In genomic region chr16:80369559-80369958, GRCh38 we compare ENCODE assay signal across 8 cellular contexts.
DNase-seq lines count a peak whose midpoint lies in the region; ATAC-seq and TF ChIP-seq lines count a peak whose summit lies in the region.

No MANE protein-coding gene starts in this region.

- peak; percentile 70 for DNase-seq in EH (ENCODE audit: low read depth)
- peak; percentile 34 for DNase-seq in NCI-H2227 treated with DMSO at 0.1 percent for 48 hours (lab: John Stamatoyannopoulos, UW)
- peak in 8 of 10 donors; percentile 23 to 64 (median 48) for DNase-seq in dorsolateral prefrontal cortex
- no peak for DNase-seq in lung (ENCODE audit: low spot score)
- DNase-seq in activated CD4-positive, CD25-positive, alpha-beta regulatory T cell treated with anti-CD3 and anti-CD28 coated beads, Interleukin-2, amount 50 U/mL, for 72 hours, result no peak
- DNase-seq in SIG-M5 treated with dmso at 0.1 percent for 504 hours (lab: John Stamatoyannopoulos, UW; ENCODE audit: unreplicated experiment), result no peak
- no peak for DNase-seq in NCI-H2029 (lab: John Stamatoyannopoulos, UW)

- intact Hi-C loops in dorsolateral prefrontal cortex (cut with DNase I), result no loop called here

- H3K27ac ChIP-seq in dorsolateral prefrontal cortex, result no peak overlapping the region
- no peak overlapping the region for H3K27ac ChIP-seq in lung (ENCODE audit: low read depth in 1 of 2, low read length in 1 of 2)

- H3K4me1 ChIP-seq in lung (ENCODE audit: control insufficient read depth in 2 of 2, insufficient read depth in 2 of 2, low read length in 2 of 2), result no peaks in the 10 kb centered on the region

- H3K4me3 ChIP-seq in dorsolateral prefrontal cortex (no peak overlapping the region), lung (no peak overlapping the region)

- no peaks in the 10 kb centered on the region for H3K36me3 ChIP-seq in lung (ENCODE audit: control insufficient read depth in 2 of 2, insufficient read depth in 2 of 2, low read length in 2 of 2)

- ATAC-seq in lung (ENCODE audit: insufficient read depth, low FRiP score) (no peak), HG02571 (IDR thresholded peaks at IDR 0.05; ENCODE audit: unreplicated experiment) (no peak)

- H3K27me3 ChIP-seq in dorsolateral prefrontal cortex (peaks cover 0 to 7% (median 0%) of the 10 kb centered on the region in 45 donors), lung (ENCODE audit: control insufficient read depth, insufficient read depth) (no peaks in the 10 kb centered on the region)

- no peaks in the 10 kb centered on the region for H3K9me3 ChIP-seq in lung (ENCODE audit: control insufficient read depth in 2 of 2, insufficient read depth in 1 of 2, low read length in 1 of 2)

- 40 to 65% methylated on average over 6 of the region's 6 CpGs for WGBS in lung, 2 donors

- TF ChIP-seq CTCF in dorsolateral prefrontal cortex (IDR thresholded peaks at IDR 0.05 in 54 of 56, conservative IDR thresholded peaks at IDR 0.05 in 2 of 56; ENCODE audit: low read depth in 1 of 56, partially characterized antibody in 56 of 56) (peak in 52 of 56 donors; percentile 22 to 71 (median 47)), lung (IDR thresholded peaks at IDR 0.05; ENCODE audit: control extremely low read depth, extremely low read depth) (peak; percentile 20)

Comparison
In these comparisons a context has a peak if more than half of its experiments do, and no peak if none do; other contexts are left out.
1. DNase-seq: peak in EH (single experiment), NCI-H2227 treated with DMSO at 0.1 percent for 48 hours (single experiment) and dorsolateral prefrontal cortex (8 of 10); none in lung (single experiment), activated CD4-positive, CD25-positive, alpha-beta regulatory T cell treated with anti-CD3 and anti-CD28 coated beads, Interleukin-2, amount 50 U/mL, for 72 hours (single experiment), SIG-M5 treated with dmso at 0.1 percent for 504 hours (single experiment) and NCI-H2029 (single experiment).